11 cellular contexts compared by ENCODE assay signal in the genomic region with DNA sequence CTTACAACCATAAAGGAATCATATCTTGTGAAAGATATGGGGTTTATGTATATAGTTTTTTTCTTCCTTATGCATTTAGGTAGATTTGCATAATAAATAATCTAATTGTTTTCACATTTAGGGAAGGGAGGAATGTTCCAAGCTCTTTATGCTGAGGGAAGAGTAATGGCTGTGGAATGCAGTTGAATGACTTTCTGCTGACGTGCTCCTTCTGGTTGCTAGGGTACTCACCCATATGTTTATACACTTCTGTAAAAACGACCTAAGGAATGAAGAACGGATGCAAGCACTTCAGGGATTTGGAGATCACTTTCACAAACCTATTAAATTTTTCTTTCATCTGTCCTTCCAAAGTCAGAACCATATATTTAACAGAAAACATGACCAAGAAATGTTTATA. TPM values are rescaled to one million over a fixed set of nuclear protein-coding genes. Genes with fewer than 3 reads are reported as not detected.
DNase-seq lines count a peak whose midpoint lies in the region; ATAC-seq, FAIRE-seq and TF ChIP-seq lines count a peak whose summit lies in the region.
"Had no signal": no experiment of that assay in that cellular context is flagged by ENCODE, and none has a peak within 500 bp of the region (broad histone marks: within the 10 kb centered on the region; RNA-seq: fewer than 3 reads in every experiment).

No MANE protein-coding gene starts in this region.

- peak; percentile 52 for DNase-seq in NCI-H510A treated with DMSO at 0.1 percent for 48 hours (lab: John Stamatoyannopoulos, UW)
- DNase-seq in NCI-H510A (lab: John Stamatoyannopoulos, UW), result no peak
- DNase-seq in body of pancreas, result peak in 3 of 4 donors; percentile 9 to 36 (median 14)
- peak; percentile 89 for DNase-seq in urothelium cell line (ENCODE audit: low spot score)
- no peak for DNase-seq in central memory CD4-positive, alpha-beta T cell
- no peak for DNase-seq in NCI-H345 treated with DMSO at 0.1 percent for 48 hours (lab: John Stamatoyannopoulos, UW; ENCODE audit: unreplicated experiment)
- no peak for DNase-seq in inferior parietal cortex (ENCODE audit: extremely low spot score)
- DNase-seq: activated T-cell treated with anti-CD3 and anti-CD28 coated beads, Interleukin-2, amount 50 U/mL, for 48 hours; stimulated activated CD4-positive, alpha-beta T cell treated with anti-CD3 and anti-CD28 coated beads, Interleukin-4, amount 100 ng/mL, for 4 hours had no signal

- no peaks in the 10 kb centered on the region for H3K27me3 ChIP-seq in body of pancreas

- TF ChIP-seq CTCF in body of pancreas (IDR thresholded peaks at IDR 0.05), result no peak

- 35 to 42% methylated on average over 3 of the region's 3 CpGs for WGBS in body of pancreas, 2 donors

- no peaks in the 10 kb centered on the region for H3K36me3 ChIP-seq in body of pancreas (replicated peaks in 1 of 2; ENCODE audit: insufficient read depth in 1 of 2, low read depth in 2 of 2)

- no peak for TF ChIP-seq POLR2A in body of pancreas (IDR thresholded peaks at IDR 0.05)

- H3K4me1 ChIP-seq in body of pancreas, result no peaks in the 10 kb centered on the region

- peak; percentile 33 for FAIRE-seq in islet of Langerhans (lab: Jason Lieb, UNC)
- peak; percentile 89 for FAIRE-seq in urothelium cell line (lab: Jason Lieb, UNC)

- no peaks in the 10 kb centered on the region for H3K9me3 ChIP-seq in body of pancreas

- no peak overlapping the region for H3K4me3 ChIP-seq in body of pancreas

- ATAC-seq in body of pancreas, result peak; percentile 93

- intact Hi-C loops in body of pancreas (cut with DNase I), result no loop called here

- H3K27ac ChIP-seq in body of pancreas, result no peak overlapping the region
- H3K27ac ChIP-seq: C4-2B had no signal

RNA-seq across cellular contexts. Expression of gene PPP4R1, which starts 29.2 kb away (rescaled TPM):
- 10 to 100 TPM; 46.4 to 73.5 TPM for total RNA-seq in body of pancreas

Comparison
In these comparisons a context has a peak if more than half of its experiments do, and no peak if none do; other contexts are left out.
1. DNase-seq: peak in NCI-H510A treated with DMSO at 0.1 percent for 48 hours (single experiment), body of pancreas (3 of 4) and urothelium cell line (single experiment); none in NCI-H510A (single experiment), central memory CD4-positive, alpha-beta T cell (single experiment), NCI-H345 treated with DMSO at 0.1 percent for 48 hours (single experiment) and inferior parietal cortex (single experiment).